In the genomic region with DNA sequence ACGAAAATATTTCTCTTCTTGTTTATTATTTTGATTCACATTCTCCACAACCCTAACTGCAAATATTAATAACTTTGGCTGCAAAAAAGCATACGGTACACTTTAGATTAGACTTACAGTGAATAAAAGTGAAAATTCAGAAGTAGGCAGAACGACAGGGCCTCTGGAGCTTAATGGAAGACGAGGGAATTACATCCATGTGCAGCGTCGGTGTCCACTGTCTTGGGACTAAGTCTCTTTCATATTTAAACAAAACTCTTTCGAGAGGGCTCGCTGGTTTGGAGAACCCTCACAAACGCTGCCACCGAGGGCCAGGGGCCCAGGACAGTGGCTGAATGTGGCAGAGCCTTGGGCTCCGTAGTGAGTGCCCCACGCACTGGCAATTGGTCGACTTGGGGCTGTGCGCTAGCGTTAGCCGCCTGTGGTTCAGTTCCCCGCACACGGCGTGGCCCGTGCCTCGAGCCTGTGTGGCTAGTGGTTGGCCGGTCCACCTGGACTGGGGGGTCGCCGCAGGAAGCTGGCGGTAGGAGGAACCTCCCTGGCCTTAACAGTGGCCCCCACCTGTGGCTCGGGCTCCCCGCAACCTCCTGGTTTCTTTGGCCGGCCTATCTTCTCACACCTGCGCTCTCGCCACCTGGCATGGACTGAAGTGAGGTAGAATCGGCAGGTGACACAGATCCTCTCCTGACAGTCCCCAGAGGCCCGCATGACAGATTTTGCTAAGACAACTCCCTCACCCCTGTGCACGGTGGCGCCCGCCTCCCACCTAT, we compare ENCODE assay signal across 1 cellular context.
TF ChIP-seq lines count a peak whose summit lies in the region.

No MANE protein-coding gene starts in this region.

TF ChIP-seq in GM23338, 12 proteins besides CTCF, POLR2A, EP300 and RAD21 (continued from another document):
- TF ChIP-seq, protein P1, sequence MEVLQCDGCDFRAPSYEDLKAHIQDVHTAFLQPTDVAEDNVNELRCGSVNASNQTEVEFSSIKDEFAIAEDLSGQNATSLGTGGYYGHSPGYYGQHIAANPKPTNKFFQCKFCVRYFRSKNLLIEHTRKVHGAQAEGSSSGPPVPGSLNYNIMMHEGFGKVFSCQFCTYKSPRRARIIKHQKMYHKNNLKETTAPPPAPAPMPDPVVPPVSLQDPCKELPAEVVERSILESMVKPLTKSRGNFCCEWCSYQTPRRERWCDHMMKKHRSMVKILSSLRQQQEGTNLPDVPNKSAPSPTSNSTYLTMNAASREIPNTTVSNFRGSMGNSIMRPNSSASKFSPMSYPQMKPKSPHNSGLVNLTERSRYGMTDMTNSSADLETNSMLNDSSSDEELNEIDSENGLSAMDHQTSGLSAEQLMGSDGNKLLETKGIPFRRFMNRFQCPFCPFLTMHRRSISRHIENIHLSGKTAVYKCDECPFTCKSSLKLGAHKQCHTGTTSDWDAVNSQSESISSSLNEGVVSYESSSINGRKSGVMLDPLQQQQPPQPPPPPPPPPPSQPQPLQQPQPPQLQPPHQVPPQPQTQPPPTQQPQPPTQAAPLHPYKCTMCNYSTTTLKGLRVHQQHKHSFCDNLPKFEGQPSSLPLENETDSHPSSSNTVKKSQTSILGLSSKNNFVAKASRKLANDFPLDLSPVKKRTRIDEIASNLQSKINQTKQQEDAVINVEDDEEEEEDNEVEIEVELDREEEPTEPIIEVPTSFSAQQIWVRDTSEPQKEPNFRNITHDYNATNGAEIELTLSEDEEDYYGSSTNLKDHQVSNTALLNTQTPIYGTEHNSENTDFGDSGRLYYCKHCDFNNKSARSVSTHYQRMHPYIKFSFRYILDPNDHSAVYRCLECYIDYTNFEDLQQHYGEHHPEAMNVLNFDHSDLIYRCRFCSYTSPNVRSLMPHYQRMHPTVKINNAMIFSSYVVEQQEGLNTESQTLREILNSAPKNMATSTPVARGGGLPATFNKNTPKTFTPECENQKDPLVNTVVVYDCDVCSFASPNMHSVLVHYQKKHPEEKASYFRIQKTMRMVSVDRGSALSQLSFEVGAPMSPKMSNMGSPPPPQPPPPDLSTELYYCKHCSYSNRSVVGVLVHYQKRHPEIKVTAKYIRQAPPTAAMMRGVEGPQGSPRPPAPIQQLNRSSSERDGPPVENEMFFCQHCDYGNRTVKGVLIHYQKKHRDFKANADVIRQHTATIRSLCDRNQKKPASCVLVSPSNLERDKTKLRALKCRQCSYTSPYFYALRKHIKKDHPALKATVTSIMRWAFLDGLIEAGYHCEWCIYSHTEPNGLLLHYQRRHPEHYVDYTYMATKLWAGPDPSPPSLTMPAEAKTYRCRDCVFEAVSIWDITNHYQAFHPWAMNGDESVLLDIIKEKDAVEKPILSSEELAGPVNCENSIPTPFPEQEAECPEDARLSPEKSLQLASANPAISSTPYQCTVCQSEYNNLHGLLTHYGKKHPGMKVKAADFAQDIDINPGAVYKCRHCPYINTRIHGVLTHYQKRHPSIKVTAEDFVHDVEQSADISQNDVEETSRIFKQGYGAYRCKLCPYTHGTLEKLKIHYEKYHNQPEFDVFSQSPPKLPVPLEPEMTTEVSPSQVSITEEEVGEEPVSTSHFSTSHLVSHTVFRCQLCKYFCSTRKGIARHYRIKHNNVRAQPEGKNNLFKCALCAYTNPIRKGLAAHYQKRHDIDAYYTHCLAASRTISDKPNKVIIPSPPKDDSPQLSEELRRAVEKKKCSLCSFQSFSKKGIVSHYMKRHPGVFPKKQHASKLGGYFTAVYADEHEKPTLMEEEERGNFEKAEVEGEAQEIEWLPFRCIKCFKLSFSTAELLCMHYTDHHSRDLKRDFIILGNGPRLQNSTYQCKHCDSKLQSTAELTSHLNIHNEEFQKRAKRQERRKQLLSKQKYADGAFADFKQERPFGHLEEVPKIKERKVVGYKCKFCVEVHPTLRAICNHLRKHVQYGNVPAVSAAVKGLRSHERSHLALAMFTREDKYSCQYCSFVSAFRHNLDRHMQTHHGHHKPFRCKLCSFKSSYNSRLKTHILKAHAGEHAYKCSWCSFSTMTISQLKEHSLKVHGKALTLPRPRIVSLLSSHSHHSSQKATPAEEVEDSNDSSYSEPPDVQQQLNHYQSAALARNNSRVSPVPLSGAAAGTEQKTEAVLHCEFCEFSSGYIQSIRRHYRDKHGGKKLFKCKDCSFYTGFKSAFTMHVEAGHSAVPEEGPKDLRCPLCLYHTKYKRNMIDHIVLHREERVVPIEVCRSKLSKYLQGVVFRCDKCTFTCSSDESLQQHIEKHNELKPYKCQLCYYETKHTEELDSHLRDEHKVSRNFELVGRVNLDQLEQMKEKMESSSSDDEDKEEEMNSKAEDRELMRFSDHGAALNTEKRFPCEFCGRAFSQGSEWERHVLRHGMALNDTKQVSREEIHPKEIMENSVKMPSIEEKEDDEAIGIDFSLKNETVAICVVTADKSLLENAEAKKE (CRISPR knock-in tag; IDR thresholded peaks at IDR 0.05) = no peak
- TF ChIP-seq CREB1 (CRISPR knock-in tag; IDR thresholded peaks at IDR 0.05; ENCODE audit: low read depth) (no peak), POLR2AphosphoS5 (IDR thresholded peaks at IDR 0.05; ENCODE audit: low read depth) (no peak), EZH2 (IDR thresholded peaks at IDR 0.05; ENCODE audit: low read depth, unreplicated experiment) (peak; percentile 92), ZNF331 (CRISPR knock-in tag; IDR thresholded peaks at IDR 0.05; ENCODE audit: low read depth) (no peak)
- TF ChIP-seq, protein P2, sequence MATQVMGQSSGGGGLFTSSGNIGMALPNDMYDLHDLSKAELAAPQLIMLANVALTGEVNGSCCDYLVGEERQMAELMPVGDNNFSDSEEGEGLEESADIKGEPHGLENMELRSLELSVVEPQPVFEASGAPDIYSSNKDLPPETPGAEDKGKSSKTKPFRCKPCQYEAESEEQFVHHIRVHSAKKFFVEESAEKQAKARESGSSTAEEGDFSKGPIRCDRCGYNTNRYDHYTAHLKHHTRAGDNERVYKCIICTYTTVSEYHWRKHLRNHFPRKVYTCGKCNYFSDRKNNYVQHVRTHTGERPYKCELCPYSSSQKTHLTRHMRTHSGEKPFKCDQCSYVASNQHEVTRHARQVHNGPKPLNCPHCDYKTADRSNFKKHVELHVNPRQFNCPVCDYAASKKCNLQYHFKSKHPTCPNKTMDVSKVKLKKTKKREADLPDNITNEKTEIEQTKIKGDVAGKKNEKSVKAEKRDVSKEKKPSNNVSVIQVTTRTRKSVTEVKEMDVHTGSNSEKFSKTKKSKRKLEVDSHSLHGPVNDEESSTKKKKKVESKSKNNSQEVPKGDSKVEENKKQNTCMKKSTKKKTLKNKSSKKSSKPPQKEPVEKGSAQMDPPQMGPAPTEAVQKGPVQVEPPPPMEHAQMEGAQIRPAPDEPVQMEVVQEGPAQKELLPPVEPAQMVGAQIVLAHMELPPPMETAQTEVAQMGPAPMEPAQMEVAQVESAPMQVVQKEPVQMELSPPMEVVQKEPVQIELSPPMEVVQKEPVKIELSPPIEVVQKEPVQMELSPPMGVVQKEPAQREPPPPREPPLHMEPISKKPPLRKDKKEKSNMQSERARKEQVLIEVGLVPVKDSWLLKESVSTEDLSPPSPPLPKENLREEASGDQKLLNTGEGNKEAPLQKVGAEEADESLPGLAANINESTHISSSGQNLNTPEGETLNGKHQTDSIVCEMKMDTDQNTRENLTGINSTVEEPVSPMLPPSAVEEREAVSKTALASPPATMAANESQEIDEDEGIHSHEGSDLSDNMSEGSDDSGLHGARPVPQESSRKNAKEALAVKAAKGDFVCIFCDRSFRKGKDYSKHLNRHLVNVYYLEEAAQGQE (IDR thresholded peaks at IDR 0.05; ENCODE audit: unreplicated experiment) = no peak
